Comparison of ENCODE assay signal across 13 cellular contexts in genomic region chr5:137696481-137696880, GRCh38. TPM values are rescaled to one million over a fixed set of nuclear protein-coding genes. Genes with fewer than 3 reads are reported as not detected.
DNase-seq lines count a peak whose midpoint lies in the region; ATAC-seq, FAIRE-seq and TF ChIP-seq lines count a peak whose summit lies in the region.
"Had no signal": no experiment of that assay in that cellular context is flagged by ENCODE, and none has a peak within 500 bp of the region (broad histone marks: within the 10 kb centered on the region; RNA-seq: fewer than 3 reads in every experiment).

No MANE protein-coding gene starts in this region.

- H3K36me3 ChIP-seq in CD4-positive, alpha-beta memory T cell (ENCODE audit: insufficient read depth, low read length) = no peaks in the 10 kb centered on the region
- H3K36me3 ChIP-seq in astrocyte (ENCODE audit: insufficient read depth, low read length) (no peaks in the 10 kb centered on the region), spleen (peaks cover 0 to 16% (median 3%) of the 10 kb centered on the region in 6 donors), Peyer's patch (no peaks in the 10 kb centered on the region)

- no peaks in the 10 kb centered on the region for H3K27me3 ChIP-seq in CD4-positive, alpha-beta memory T cell (ENCODE audit: insufficient read depth, low read length)
- no peaks in the 10 kb centered on the region for H3K27me3 ChIP-seq in astrocyte (ENCODE audit: insufficient read depth, low read length)
- H3K27me3 ChIP-seq in spleen (replicated peaks in 1 of 7) = no peaks in the 10 kb centered on the region
- H3K27me3 ChIP-seq in Peyer's patch = no peaks in the 10 kb centered on the region

- no peaks in the 10 kb centered on the region for H4K20me1 ChIP-seq in astrocyte (ENCODE audit: insufficient read depth, low read length)

- TF ChIP-seq POLR2A in spleen (IDR thresholded peaks at IDR 0.05) (no peak), Peyer's patch (IDR thresholded peaks at IDR 0.05) (no peak)

- peaks cover 18 to 24% of the 10 kb centered on the region in 2 donors for H3K36me3 Mint-ChIP-seq in CD4-positive, alpha-beta memory T cell
- peaks cover 27% of the 10 kb centered on the region for H3K36me3 Mint-ChIP-seq in T-cell
- H3K36me3 Mint-ChIP-seq in astrocyte (ENCODE audit: low read depth, unreplicated experiment) = peaks cover 7% of the 10 kb centered on the region

- H3K4me3 ChIP-seq in CD4-positive, alpha-beta memory T cell (ENCODE audit: low read length in 2 of 2) = no peak overlapping the region
- no peak overlapping the region for H3K4me3 ChIP-seq in astrocyte (ENCODE audit: insufficient read depth, low read depth, low read length)
- no peak overlapping the region for H3K4me3 ChIP-seq in spleen
- no peak overlapping the region for H3K4me3 ChIP-seq in Peyer's patch
- H3K4me3 ChIP-seq: thoracic aorta had no signal

- POLR2A ChIA-PET in CD4-positive, alpha-beta memory T cell (lab: Charles Lee; ENCODE audit: partially characterized antibody) = interaction anchor here (1.0 to 6.6 kb wide), 7 partner anchors 10 to 58 kb away, joined by 3 to 64 read pairs (median 13); partner anchors contain the start of genes HNRNPA0 and KLHL3
- POLR2A ChIA-PET in T-cell (lab: Charles Lee) = no interaction called here

- no peak for TF ChIP-seq CTCF in astrocyte (IDR thresholded peaks at IDR 0.05; ENCODE audit: insufficient read depth, low read depth, low read length)
- TF ChIP-seq CTCF in spleen (IDR thresholded peaks at IDR 0.05 in 8 of 11, conservative IDR thresholded peaks at IDR 0.05 in 3 of 11) = no peak
- no peak for TF ChIP-seq CTCF in Peyer's patch (IDR thresholded peaks at IDR 0.05)

- peaks cover 47% of the 10 kb centered on the region for H3K4me1 ChIP-seq in CD4-positive, alpha-beta memory T cell (ENCODE audit: insufficient read depth, low read length)
- H3K4me1 ChIP-seq in astrocyte (ENCODE audit: insufficient read depth, low read length) (peaks cover 9% of the 10 kb centered on the region), spleen (peaks cover 0 to 20% (median 12%) of the 10 kb centered on the region in 6 donors), Peyer's patch (no peaks in the 10 kb centered on the region)

- intact Hi-C loops in CD4-positive, alpha-beta memory T cell (cut with micrococcal nuclease) = loop anchor here (1.0 to 2.0 kb wide), 2 partner anchors 36 to 39 kb away; no protein-coding TSS in a partner anchor
- intact Hi-C loops in spleen (cut with DNase I; ENCODE audit: low total_unique reads) = no loop called here

- H3K27me3 Mint-ChIP-seq in CD4-positive, alpha-beta memory T cell = no peaks in the 10 kb centered on the region
- no peaks in the 10 kb centered on the region for H3K27me3 Mint-ChIP-seq in T-cell
- H3K27me3 Mint-ChIP-seq in astrocyte (ENCODE audit: low read depth, unreplicated experiment) = no peaks in the 10 kb centered on the region

- CTCF ChIA-PET in CD4-positive, alpha-beta memory T cell (lab: Charles Lee; ENCODE audit: partially characterized antibody) = interaction anchor here (0.8 to 11.4 kb wide), 9 partner anchors 14 to 67 kb away, joined by 3 to 186 read pairs (median 7); partner anchors contain the start of genes HNRNPA0 and KLHL3
- CTCF ChIA-PET in T-cell (lab: Charles Lee) = interaction anchor here (1.2 to 2.0 kb wide), 2 partner anchors 46 to 83 kb away, joined by 3 to 6 read pairs; no protein-coding TSS in a partner anchor

- no peak overlapping the region for H2AFZ ChIP-seq in astrocyte (ENCODE audit: low read depth, low read length)

- H3K9me3 Mint-ChIP-seq in CD4-positive, alpha-beta memory T cell = peaks cover 0 to 2% (median 0%) of the 10 kb centered on the region in 8 donors
- no peaks in the 10 kb centered on the region for H3K9me3 Mint-ChIP-seq in T-cell
- H3K9me3 Mint-ChIP-seq in astrocyte (ENCODE audit: unreplicated experiment) = peaks cover 5% of the 10 kb centered on the region

- no peak overlapping the region for H3K9ac ChIP-seq in astrocyte (ENCODE audit: low read length)

- H3K27ac ChIP-seq in CD4-positive, alpha-beta memory T cell (ENCODE audit: low read depth, low read length) = peak overlapping the region; percentile 4
- H3K27ac ChIP-seq in astrocyte (ENCODE audit: low read depth, low read length) = no peak overlapping the region
- H3K27ac ChIP-seq in spleen = peak overlapping the region; percentile 24 to 84 (median 64)
- H3K27ac ChIP-seq in Peyer's patch = peak overlapping the region in 2 of 4 donors; percentile 14 to 52
- H3K27ac ChIP-seq: thoracic aorta, VCaP had no signal

- no peak for DNase-seq in CD4-positive, alpha-beta memory T cell
- DNase-seq in T-cell (no peak), astrocyte (ENCODE audit: low read depth) (peak; percentile 59), spleen (no peak), Peyer's patch (no peak), GF-D8 (lab: John Stamatoyannopoulos, UW) (no peak), NCI-H526 (lab: John Stamatoyannopoulos, UW) (no peak)
- DNase-seq: NCI-H2081 treated with DMSO at 0.1 percent for 48 hours, RPMI8226 had no signal

- peak overlapping the region; percentile 21 for H3K4me2 ChIP-seq in astrocyte (ENCODE audit: low read length)

- ATAC-seq in T-cell (replicated peaks in 1 of 4) = peak in 2 of 4 experiments; percentile 45 to 49
- no peak for ATAC-seq in GM21529 (IDR thresholded peaks at IDR 0.05; ENCODE audit: unreplicated experiment)
- ATAC-seq: HepG2 had no signal

- peaks cover 34 to 68% (median 56%) of the 10 kb centered on the region in 4 donors for H3K4me1 Mint-ChIP-seq in CD4-positive, alpha-beta memory T cell
- H3K4me1 Mint-ChIP-seq in T-cell = peaks cover 60 to 73% (median 64%) of the 10 kb centered on the region in 3 donors
- H3K4me1 Mint-ChIP-seq in astrocyte (ENCODE audit: low read depth, unreplicated experiment) = peaks cover 40% of the 10 kb centered on the region

- FAIRE-seq in astrocyte (lab: Jason Lieb, UNC) = no peak
- FAIRE-seq: HepG2 had no signal

- H3K27ac Mint-ChIP-seq in CD4-positive, alpha-beta memory T cell = peak overlapping the region; percentile 73 to 96 (median 90)
- H3K27ac Mint-ChIP-seq in T-cell (peak overlapping the region; percentile 97 to 98), astrocyte (ENCODE audit: unreplicated experiment) (no peak overlapping the region)

- WGBS in spleen, 5 donors = 0 to 32% (median 18%) methylated on average over 1 of the region's 1 CpG

- no peaks in the 10 kb centered on the region for H3K79me2 ChIP-seq in astrocyte (ENCODE audit: insufficient read depth, low read length)

- H3K9me3 ChIP-seq in CD4-positive, alpha-beta memory T cell (ENCODE audit: control insufficient read depth in 1 of 2, low read length in 2 of 2) = no peaks in the 10 kb centered on the region
- H3K9me3 ChIP-seq in astrocyte (ENCODE audit: insufficient read depth, low read depth, low read length) (no peaks in the 10 kb centered on the region), spleen (no peaks in the 10 kb centered on the region), Peyer's patch (no peaks in the 10 kb centered on the region)
- H3K9me3 ChIP-seq: thoracic aorta had no signal

- H3K4me3 Mint-ChIP-seq in CD4-positive, alpha-beta memory T cell = peak overlapping the region in 6 of 8 donors; percentile 47 to 89 (median 74)
- H3K4me3 Mint-ChIP-seq in T-cell = peak overlapping the region in 1 of 3 donors; percentile 66
- H3K4me3 Mint-ChIP-seq in astrocyte (ENCODE audit: unreplicated experiment) = no peak overlapping the region

RNA-seq across cellular contexts. Expression of gene KLHL3, which starts 39.4 kb away (rescaled TPM):
- total RNA-seq in CD4-positive, alpha-beta memory T cell = 10 to 100 TPM; 22.0 to 25.9 TPM
- polyA plus RNA-seq in CD4-positive, alpha-beta memory T cell = 1 to 10 TPM; 2.2 to 3.1 TPM
- total RNA-seq in T-cell (10 to 100 TPM; 15.1 to 28.0 (median 26.5) TPM), astrocyte (8.9 and 11.8 TPM in 2 replicates), spleen (10 to 100 TPM in 4 of 7 donors, 1 to 10 TPM in 3; 7.4 to 17.9 (median 11.7) TPM), Peyer's patch (1 to 10 TPM; 5.0 to 9.5 (median 6.3) TPM)
- polyA plus RNA-seq in spleen = 1 to 10 TPM; 1.3 to 2.7 (median 2.2) TPM

RNA-seq across cellular contexts. Expression of gene HNRNPA0, which starts 57.7 kb away (rescaled TPM):
- 10 to 100 TPM; 30.5 to 30.7 TPM for total RNA-seq in CD4-positive, alpha-beta memory T cell
- polyA plus RNA-seq in CD4-positive, alpha-beta memory T cell = 10 to 100 TPM in 1 of 2 donors, 1 to 10 TPM in 1; 8.6 to 19.3 TPM
- total RNA-seq in T-cell = 10 to 100 TPM; 30.3 to 41.4 (median 32.7) TPM
- total RNA-seq in astrocyte = 29.5 and 30.2 TPM in 2 replicates
- 10 to 100 TPM; 11.2 to 27.6 (median 22.9) TPM for total RNA-seq in spleen
- 10 to 100 TPM; 18.3 to 32.3 (median 21.3) TPM for polyA plus RNA-seq in spleen
- total RNA-seq in Peyer's patch = 10 to 100 TPM in 1 of 4 donors, 1 to 10 TPM in 3; 5.8 to 13.2 (median 7.3) TPM
